ENCODE assay signal across 10 cellular contexts in genomic region chr15:74136584-74137543, GRCh38. TPM values are rescaled to one million over a fixed set of nuclear protein-coding genes. Genes with fewer than 3 reads are reported as not detected.
DNase-seq lines count a peak whose midpoint lies in the region; ATAC-seq and TF ChIP-seq lines count a peak whose summit lies in the region.
"Had no signal": no experiment of that assay in that cellular context is flagged by ENCODE, and none has a peak within 500 bp of the region (broad histone marks: within the 10 kb centered on the region; RNA-seq: fewer than 3 reads in every experiment).

No MANE protein-coding gene starts in this region.

- H3K27ac Mint-ChIP-seq in activated CD8-positive, alpha-beta memory T cell treated with anti-CD3 and anti-CD28 coated beads, Interleukin-2, amount 10 ng/mL, durations not matched to agents 7 days and 5 days, result peak overlapping the region; percentile 13
- no peak overlapping the region for H3K27ac Mint-ChIP-seq in activated naive CD8-positive, alpha-beta T cell treated with anti-CD3 and anti-CD28 coated beads for 36 hours

- peak overlapping the region; percentile 13 for H3K4me3 Mint-ChIP-seq in activated CD8-positive, alpha-beta memory T cell treated with anti-CD3 and anti-CD28 coated beads, Interleukin-2, amount 10 ng/mL, durations not matched to agents 7 days and 5 days
- H3K4me3 Mint-ChIP-seq in activated naive CD8-positive, alpha-beta T cell treated with anti-CD3 and anti-CD28 coated beads for 36 hours, result peak overlapping the region; percentile 66

- no peak for ATAC-seq in activated CD8-positive, alpha-beta memory T cell treated with anti-CD3 and anti-CD28 coated beads, Interleukin-2, amount 10 ng/mL, durations not matched to agents 7 days and 5 days

- no peak for TF ChIP-seq EP300 in tibial nerve (IDR thresholded peaks at IDR 0.05)

- no peaks in the 10 kb centered on the region for H3K36me3 Mint-ChIP-seq in activated CD8-positive, alpha-beta memory T cell treated with anti-CD3 and anti-CD28 coated beads, Interleukin-2, amount 10 ng/mL, durations not matched to agents 7 days and 5 days
- H3K36me3 Mint-ChIP-seq in activated naive CD8-positive, alpha-beta T cell treated with anti-CD3 and anti-CD28 coated beads for 36 hours, result no peaks in the 10 kb centered on the region

- H3K27me3 Mint-ChIP-seq in activated CD8-positive, alpha-beta memory T cell treated with anti-CD3 and anti-CD28 coated beads, Interleukin-2, amount 10 ng/mL, durations not matched to agents 7 days and 5 days, result peaks cover 86% of the 10 kb centered on the region
- H3K27me3 Mint-ChIP-seq in activated naive CD8-positive, alpha-beta T cell treated with anti-CD3 and anti-CD28 coated beads for 36 hours, result peaks cover 92% of the 10 kb centered on the region

- H3K36me3 ChIP-seq in tibial nerve, result peaks cover 0 to 8% (median 0%) of the 10 kb centered on the region in 3 donors
- H3K36me3 ChIP-seq: pancreas had no signal

- H3K4me3 ChIP-seq in tibial nerve, result peak overlapping the region; percentile 31 to 61 (median 52)

- peaks cover 28% of the 10 kb centered on the region for H3K4me1 Mint-ChIP-seq in activated CD8-positive, alpha-beta memory T cell treated with anti-CD3 and anti-CD28 coated beads, Interleukin-2, amount 10 ng/mL, durations not matched to agents 7 days and 5 days
- peaks cover 23% of the 10 kb centered on the region for H3K4me1 Mint-ChIP-seq in activated naive CD8-positive, alpha-beta T cell treated with anti-CD3 and anti-CD28 coated beads for 36 hours

- WGBS in tibial nerve, 2 donors, result 8 to 14% methylated on average over 39 to 40 of the region's 40 CpGs

- H3K9me3 ChIP-seq in tibial nerve, result peaks cover 0 to 19% (median 0%) of the 10 kb centered on the region in 4 donors
- H3K9me3 ChIP-seq: pancreas had no signal

- no peaks in the 10 kb centered on the region for H3K9me3 Mint-ChIP-seq in activated CD8-positive, alpha-beta memory T cell treated with anti-CD3 and anti-CD28 coated beads, Interleukin-2, amount 10 ng/mL, durations not matched to agents 7 days and 5 days (ENCODE audit: low read depth)
- H3K9me3 Mint-ChIP-seq in activated naive CD8-positive, alpha-beta T cell treated with anti-CD3 and anti-CD28 coated beads for 36 hours, result no peaks in the 10 kb centered on the region

- peaks cover 0 to 78% of the 10 kb centered on the region in 2 donors for H3K27me3 ChIP-seq in tibial nerve

- TF ChIP-seq POLR2A in tibial nerve (IDR thresholded peaks at IDR 0.05), result no peak

- TF ChIP-seq CTCF in tibial nerve (IDR thresholded peaks at IDR 0.05), result no peak

- peak overlapping the region in 2 of 4 donors; percentile 76 to 83 for H3K27ac ChIP-seq in tibial nerve
- H3K27ac ChIP-seq: HL-60 had no signal

- H3K4me1 ChIP-seq in tibial nerve, result peaks cover 0 to 35% (median 17%) of the 10 kb centered on the region in 4 donors

- DNase-seq in activated CD8-positive, alpha-beta memory T cell treated with anti-CD3 and anti-CD28 coated beads, Interleukin-2, amount 10 ng/mL, durations not matched to agents 7 days and 5 days, result no peak
- no peak for DNase-seq in activated CD8-positive, alpha-beta memory T cell treated with anti-CD3 and anti-CD28 coated beads for 24 hours
- DNase-seq in activated naive CD8-positive, alpha-beta T cell treated with anti-CD3 and anti-CD28 coated beads for 36 hours, result no peak
- DNase-seq in left kidney (ENCODE audit: low read depth, low spot score), result peak; percentile 54
- DNase-seq in tibial nerve (ENCODE audit: low spot score in 2 of 2), result no peak
- DNase-seq in nucleus accumbens (lab: John Stamatoyannopoulos, UW), result no peak
- no peak for DNase-seq in GDM1 (lab: John Stamatoyannopoulos, UW)
- no peak for DNase-seq in iPS-NIHi7 (ENCODE audit: extremely low spot score)

- CTCF ChIA-PET in activated CD8-positive, alpha-beta memory T cell treated with anti-CD3 and anti-CD28 coated beads, Interleukin-2, amount 10 ng/mL, durations not matched to agents 7 days and 5 days (lab: Charles Lee), result interaction anchor here (1.5 to 5.5 kb wide), 2 partner anchors 8 to 184 kb away, joined by 4 to 29 read pairs; no protein-coding TSS in a partner anchor

RNA-seq across cellular contexts. Expression of gene ISLR2, which starts 6.5 kb away (rescaled TPM):
- under 1 TPM; 0.14 to 0.20 TPM for total RNA-seq in activated CD8-positive, alpha-beta memory T cell treated with anti-CD3 and anti-CD28 coated beads, Interleukin-2, amount 10 ng/mL, durations not matched to agents 7 days and 5 days
- total RNA-seq in activated naive CD8-positive, alpha-beta T cell treated with anti-CD3 and anti-CD28 coated beads for 36 hours, result not detected
- 1 to 10 TPM in 1 of 4 donors, under 1 TPM in 2, not detected in 1; 0.66 to 1.5 (median 0.98) TPM for total RNA-seq in tibial nerve

RNA-seq across cellular contexts. Expression of gene ISLR, which starts 36.6 kb away (rescaled TPM):
- total RNA-seq in activated CD8-positive, alpha-beta memory T cell treated with anti-CD3 and anti-CD28 coated beads, Interleukin-2, amount 10 ng/mL, durations not matched to agents 7 days and 5 days, result not detected
- not detected for total RNA-seq in activated naive CD8-positive, alpha-beta T cell treated with anti-CD3 and anti-CD28 coated beads for 36 hours
- 100 to 1,000 TPM in 3 of 4 donors, 10 to 100 TPM in 1; 41.7 to 250 (median 164) TPM for total RNA-seq in tibial nerve

RNA-seq across cellular contexts. Expression of gene GOLGA6A, which starts 54.5 kb away (rescaled TPM):
- not detected for total RNA-seq in activated CD8-positive, alpha-beta memory T cell treated with anti-CD3 and anti-CD28 coated beads, Interleukin-2, amount 10 ng/mL, durations not matched to agents 7 days and 5 days
- not detected for total RNA-seq in activated naive CD8-positive, alpha-beta T cell treated with anti-CD3 and anti-CD28 coated beads for 36 hours
- total RNA-seq in tibial nerve, result under 1 TPM in 2 of 4 donors, not detected in 2; 0.20 to 0.87 TPM
- total RNA-seq: pancreas had no signal

Comparison
In these comparisons a context has a peak if more than half of its experiments do, and no peak if none do; other contexts are left out.
1. RNA of gene ISLR, which starts 36.6 kb away (total RNA-seq): 41.7 to 250 TPM in tibial nerve; not detected in activated CD8-positive, alpha-beta memory T cell treated with anti-CD3 and anti-CD28 coated beads, Interleukin-2, amount 10 ng/mL, durations not matched to agents 7 days and 5 days and not detected in activated naive CD8-positive, alpha-beta T cell treated with anti-CD3 and anti-CD28 coated beads for 36 hours; every median in the first group is over 10 times any median in the second.